Comparison of ENCODE assay signal across 23 cellular contexts in the genomic region with DNA sequence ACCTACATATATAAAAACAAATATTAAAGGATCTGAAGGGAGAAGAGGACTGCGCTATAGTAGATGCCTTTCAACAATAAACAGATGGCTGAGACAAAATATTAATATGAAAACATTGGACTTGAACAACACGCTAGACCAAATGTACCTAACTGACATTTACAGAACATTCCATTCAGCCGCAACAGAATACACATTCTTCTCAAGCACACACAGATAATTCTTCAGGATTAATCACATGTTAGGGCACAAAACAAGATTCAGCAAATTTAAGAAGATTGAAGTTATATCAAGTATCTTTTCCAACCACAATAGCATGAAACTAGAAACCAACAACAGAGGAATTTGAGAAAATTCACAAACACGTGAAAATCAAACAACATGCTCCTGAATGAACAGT.
"Had no signal": no experiment of that assay in that cellular context is flagged by ENCODE, and none has a peak within 500 bp of the region (broad histone marks: within the 10 kb centered on the region; RNA-seq: fewer than 3 reads in every experiment).

No MANE protein-coding gene starts in this region.

- H3K4me3 ChIP-seq: neural progenitor cell, ovary, psoas muscle, right lobe of liver, sigmoid colon, stomach, thoracic aorta, thyroid gland, tibial nerve, upper lobe of left lung, vagina had no signal

- DNase-seq: naive thymus-derived CD4-positive, alpha-beta T cell; natural killer cell; occipital lobe; ovary; posterior cingulate gyrus; psoas muscle; right cardiac atrium; right lobe of liver; sigmoid colon; small intestine; stimulated activated CD4-positive, alpha-beta T cell treated with anti-CD3 and anti-CD28 coated beads, Interleukin-15, amount 100 ng/mL, for 24 hours; stimulated activated CD4-positive, alpha-beta T cell treated with anti-CD3 and anti-CD28 coated beads, Interleukin-4, amount 100 ng/mL, for 24 hours; stimulated activated naive B cell treated with anti-CD40 and anti-IgM and Interleukin-4, amounts not matched to agents 10 μg/mL and 1 μg/mL and 100 μg/mL, for 72 hours; stimulated activated naive CD4-positive, alpha-beta T cell treated with Interleukin-2 at 50 U/mL for 16 hours; stomach; thyroid gland; trophoblast cell; upper lobe of left lung had no signal

- H3K36me3 ChIP-seq: neural progenitor cell, ovary, right lobe of liver, sigmoid colon, stomach, thoracic aorta, thyroid gland, tibial nerve, upper lobe of left lung, vagina had no signal

- H3K27ac ChIP-seq: neural progenitor cell, ovary, parathyroid adenoma, psoas muscle, right lobe of liver, sigmoid colon, stomach, thoracic aorta, thyroid gland, tibial nerve, upper lobe of left lung, vagina had no signal

- H3K4me2 ChIP-seq: neural progenitor cell had no signal

- H3K9ac ChIP-seq: neural progenitor cell, parathyroid adenoma had no signal

- H3K27me3 ChIP-seq: neural progenitor cell, ovary, right lobe of liver, sigmoid colon, stomach, thyroid gland, tibial nerve, upper lobe of left lung, vagina had no signal

- H2AFZ ChIP-seq: neural progenitor cell, parathyroid adenoma had no signal

- H3K9me3 ChIP-seq: ovary, right lobe of liver, stomach, thyroid gland, vagina had no signal

- H3K79me2 ChIP-seq: parathyroid adenoma had no signal
